Comparison of ENCODE assay signal across 15 cellular contexts in genomic region chr1:185808675-185809074, GRCh38.
DNase-seq lines count a peak whose midpoint lies in the region; TF ChIP-seq lines count a peak whose summit lies in the region.
"Had no signal": no experiment of that assay in that cellular context is flagged by ENCODE, and none has a peak within 500 bp of the region (broad histone marks: within the 10 kb centered on the region; RNA-seq: fewer than 3 reads in every experiment).

No MANE protein-coding gene starts in this region.

- DNase-seq in AG10803 (ENCODE audit: low read depth) (peak; percentile 60), SK-N-MC (ENCODE audit: low read depth, low spot score) (no peak), astrocyte of the spinal cord (ENCODE audit: low read depth, low spot score) (peak; percentile 24), kidney tubule cell (ENCODE audit: low spot score) (peak; percentile 21), cardiac septum (ENCODE audit: low spot score) (no peak), GM03348 (ENCODE audit: low spot score) (no peak)
- DNase-seq in activated CD8-positive, alpha-beta memory T cell treated with anti-CD3 and anti-CD28 coated beads, Interleukin-2, amount 50 U/mL, for 4 hours, result no peak
- DNase-seq: 8988T; ACHN; C1 segment of cervical spinal cord; Calu3; CD4-positive, alpha-beta T cell; DMS 273 treated with DMSO at 0.1 percent for 48 hours; GDM1; IMR-90 had no signal

- H3K9me3 ChIP-seq in SK-N-MC (ENCODE audit: low read depth, low read length), result no peaks in the 10 kb centered on the region

- peak overlapping the region; percentile 61 for H3K27ac ChIP-seq in SK-N-MC

- no peak for TF ChIP-seq CTCF in AG10803 (conservative IDR thresholded peaks at IDR 0.05; ENCODE audit: low read length)
- TF ChIP-seq CTCF in astrocyte of the spinal cord (IDR thresholded peaks at IDR 0.05; ENCODE audit: low read depth, low read length), result no peak

- peaks cover 3% of the 10 kb centered on the region; the same call in 1 of the 2 replicates for H3K36me3 ChIP-seq in SK-N-MC (ENCODE audit: insufficient read depth, low read length)

- H3K4me3 ChIP-seq in AG10803 (ENCODE audit: low read length) (no peak overlapping the region), SK-N-MC (no peak overlapping the region), astrocyte of the spinal cord (ENCODE audit: low read depth, low read length) (no peak overlapping the region)

- no peak overlapping the region for H3K9ac ChIP-seq in SK-N-MC (ENCODE audit: insufficient read length)

- intact Hi-C loops in cardiac septum (cut with DNase I), result no loop called here

- in situ Hi-C loops in astrocyte of the spinal cord (cut with HindIII; ENCODE audit: low sequenced_read_pairs), result no loop called here

Comparison
In these comparisons a context has a peak if more than half of its experiments do, and no peak if none do; other contexts are left out.
1. DNase-seq: peak in AG10803 (single experiment), astrocyte of the spinal cord (single experiment) and kidney tubule cell (single experiment); none in SK-N-MC (single experiment), activated CD8-positive, alpha-beta memory T cell treated with anti-CD3 and anti-CD28 coated beads, Interleukin-2, amount 50 U/mL, for 4 hours (single experiment), cardiac septum (single experiment) and GM03348 (single experiment).